ENCODE assay signal across 1 cellular context in the genomic region with DNA sequence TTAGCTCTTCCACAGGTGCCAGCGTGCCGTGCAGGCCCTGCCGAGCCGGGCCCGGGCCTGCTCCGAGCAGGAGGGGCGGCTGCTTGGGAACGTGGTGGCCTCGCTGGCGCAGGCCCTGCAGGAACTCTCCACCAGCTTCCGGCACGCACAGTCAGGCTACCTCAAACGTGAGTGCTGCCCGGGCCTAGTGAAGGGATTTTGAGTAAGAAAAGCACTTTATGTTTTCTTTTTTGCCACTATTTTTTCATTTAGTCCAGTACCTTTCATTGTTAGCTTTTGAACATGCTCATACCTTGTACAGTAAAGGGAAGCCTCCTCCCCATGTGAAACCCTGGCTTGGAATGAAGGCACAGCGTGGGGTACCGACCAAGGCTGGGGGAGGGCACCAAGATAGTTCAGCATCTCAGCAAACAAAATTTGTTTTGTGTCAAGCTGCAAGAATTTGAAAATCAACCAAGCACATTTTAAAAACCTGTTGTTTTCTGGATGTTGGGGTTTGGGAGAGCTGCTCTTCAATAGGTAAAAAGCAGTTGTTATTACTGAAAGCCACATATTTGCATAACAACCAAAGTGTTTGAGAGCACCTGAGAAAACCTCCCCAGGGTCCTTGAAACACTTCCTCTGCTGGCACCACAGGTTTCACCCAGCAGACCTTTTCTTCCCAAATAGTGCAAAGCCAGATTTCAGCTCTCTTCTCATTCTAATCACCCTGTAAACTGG.
TF ChIP-seq lines count a peak whose summit lies in the region.

No MANE protein-coding gene starts in this region.

TF ChIP-seq in GM12878, 131 proteins besides CTCF, POLR2A, EP300 and RAD21:
- TF ChIP-seq POU2F2 (IDR thresholded peaks at IDR 0.05; ENCODE audit: borderline replicate concordance, low read depth, low read length) (peak; percentile 95), NR2F1 (conservative IDR thresholded peaks at IDR 0.05) (0 out of 2 replicates have a peak, but pooled peaks have one; percentile 20), PAX5 (IDR thresholded peaks at IDR 0.05; ENCODE audit: borderline replicate concordance, low read depth, low read length) (0 out of 2 replicates have a peak, but pooled peaks have one; percentile 14), IKZF1 (conservative IDR thresholded peaks at IDR 0.05) (peak; percentile 24; the same call in 1 of the 2 replicates), IKZF2 (IDR thresholded peaks at IDR 0.05) (peak; percentile 24 to 32; a peak in 1 of 4 replicates), YY1 (IDR thresholded peaks at IDR 0.05; ENCODE audit: low read depth, low read length) (no peak), SPI1 (IDR thresholded peaks at IDR 0.05; ENCODE audit: borderline replicate concordance, insufficient read depth, low read depth, low read length) (peak; percentile 45; the same call in 1 of the 2 replicates), BHLHE40 (IDR thresholded peaks at IDR 0.05; ENCODE audit: borderline replicate concordance in 1 of 2, low read depth in 2 of 2, low read length in 1 of 2) (peak; percentile 61 to 77; a peak in 3 of 4 replicates), STAT3 (IDR thresholded peaks at IDR 0.05; ENCODE audit: low read depth, low read length) (no peak), RUNX3 (IDR thresholded peaks at IDR 0.05; ENCODE audit: low read length) (peak; percentile 82), MEF2B (IDR thresholded peaks at IDR 0.05; ENCODE audit: partially characterized antibody, poor library complexity, severe bottlenecking) (peak; percentile 77)
- TF ChIP-seq, protein P1, sequence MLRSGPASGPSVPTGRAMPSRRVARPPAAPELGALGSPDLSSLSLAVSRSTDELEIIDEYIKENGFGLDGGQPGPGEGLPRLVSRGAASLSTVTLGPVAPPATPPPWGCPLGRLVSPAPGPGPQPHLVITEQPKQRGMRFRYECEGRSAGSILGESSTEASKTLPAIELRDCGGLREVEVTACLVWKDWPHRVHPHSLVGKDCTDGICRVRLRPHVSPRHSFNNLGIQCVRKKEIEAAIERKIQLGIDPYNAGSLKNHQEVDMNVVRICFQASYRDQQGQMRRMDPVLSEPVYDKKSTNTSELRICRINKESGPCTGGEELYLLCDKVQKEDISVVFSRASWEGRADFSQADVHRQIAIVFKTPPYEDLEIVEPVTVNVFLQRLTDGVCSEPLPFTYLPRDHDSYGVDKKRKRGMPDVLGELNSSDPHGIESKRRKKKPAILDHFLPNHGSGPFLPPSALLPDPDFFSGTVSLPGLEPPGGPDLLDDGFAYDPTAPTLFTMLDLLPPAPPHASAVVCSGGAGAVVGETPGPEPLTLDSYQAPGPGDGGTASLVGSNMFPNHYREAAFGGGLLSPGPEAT (IDR thresholded peaks at IDR 0.05; ENCODE audit: low read depth) = 0 out of 2 replicates have a peak, but pooled peaks have one; percentile 16
- TF ChIP-seq, protein P2, sequence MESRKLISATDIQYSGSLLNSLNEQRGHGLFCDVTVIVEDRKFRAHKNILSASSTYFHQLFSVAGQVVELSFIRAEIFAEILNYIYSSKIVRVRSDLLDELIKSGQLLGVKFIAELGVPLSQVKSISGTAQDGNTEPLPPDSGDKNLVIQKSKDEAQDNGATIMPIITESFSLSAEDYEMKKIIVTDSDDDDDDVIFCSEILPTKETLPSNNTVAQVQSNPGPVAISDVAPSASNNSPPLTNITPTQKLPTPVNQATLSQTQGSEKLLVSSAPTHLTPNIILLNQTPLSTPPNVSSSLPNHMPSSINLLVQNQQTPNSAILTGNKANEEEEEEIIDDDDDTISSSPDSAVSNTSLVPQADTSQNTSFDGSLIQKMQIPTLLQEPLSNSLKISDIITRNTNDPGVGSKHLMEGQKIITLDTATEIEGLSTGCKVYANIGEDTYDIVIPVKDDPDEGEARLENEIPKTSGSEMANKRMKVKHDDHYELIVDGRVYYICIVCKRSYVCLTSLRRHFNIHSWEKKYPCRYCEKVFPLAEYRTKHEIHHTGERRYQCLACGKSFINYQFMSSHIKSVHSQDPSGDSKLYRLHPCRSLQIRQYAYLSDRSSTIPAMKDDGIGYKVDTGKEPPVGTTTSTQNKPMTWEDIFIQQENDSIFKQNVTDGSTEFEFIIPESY (IDR thresholded peaks at IDR 0.05) = no peak
